8 cellular contexts compared by ENCODE assay signal in genomic region chr9:98101868-98102273, GRCh38. TPM values are rescaled to one million over a fixed set of nuclear protein-coding genes. Genes with fewer than 3 reads are reported as not detected.
A peak's percentile ranks its signal among the peaks of the same experiment; 100 is the strongest.
DNase-seq lines count a peak whose midpoint lies in the region; ATAC-seq and TF ChIP-seq lines count a peak whose summit lies in the region.

No MANE protein-coding gene starts in this region.

- peaks cover 88% of the 10 kb centered on the region for H3K4me1 Mint-ChIP-seq in activated CD4-positive, alpha-beta memory T cell treated with anti-CD3 and anti-CD28 coated beads for 36 hours (ENCODE audit: low read depth)

- intact Hi-C loops in activated CD4-positive, alpha-beta memory T cell treated with anti-CD3 and anti-CD28 coated beads for 36 hours (cut with micrococcal nuclease), result loop anchor here (1.0 to 5.0 kb wide), 8 partner anchors 16 to 180 kb away; partner anchors contain the start of genes ANP32B, CORO2A, NANS and TBC1D2

- peak overlapping the region; percentile 66 for H3K4me3 Mint-ChIP-seq in activated CD4-positive, alpha-beta memory T cell treated with anti-CD3 and anti-CD28 coated beads for 36 hours

- H3K36me3 ChIP-seq in HEK293 (ENCODE audit: control insufficient read depth in 2 of 2, insufficient read depth in 1 of 2, low read length in 2 of 2) (peaks cover 0 to 38% of the 10 kb centered on the region in 2 experiments; a peak in 2 of 3 replicates), upper lobe of left lung (peaks cover 0 to 23% (median 4%) of the 10 kb centered on the region in 4 donors)

- TF ChIP-seq POLR2A in GM18505 (IDR thresholded peaks at IDR 0.05; ENCODE audit: borderline replicate concordance, extremely low read depth, insufficient read depth, insufficient read length) (peak; percentile 46), upper lobe of left lung (IDR thresholded peaks at IDR 0.05) (peak in 1 of 4 donors; percentile 53)

- H3K27me3 ChIP-seq in upper lobe of left lung, result no peaks in the 10 kb centered on the region

- DNase-seq in NCI-H128 (lab: John Stamatoyannopoulos, UW; ENCODE audit: unreplicated experiment) (peak; percentile 33), left kidney (ENCODE audit: low read depth, low spot score) (peak; percentile 53), upper lobe of left lung (peak in 1 of 2 donors; percentile 75), cerebellar cortex (ENCODE audit: low spot score) (no peak)
- peak; percentile 89 for DNase-seq in activated CD4-positive, alpha-beta memory T cell treated with anti-CD3 and anti-CD28 coated beads for 36 hours

- H3K27me3 Mint-ChIP-seq in activated CD4-positive, alpha-beta memory T cell treated with anti-CD3 and anti-CD28 coated beads for 36 hours, result no peaks in the 10 kb centered on the region

- H3K4me1 ChIP-seq in HEK293 (ENCODE audit: control insufficient read depth, insufficient read depth, low read length) (no peaks in the 10 kb centered on the region), upper lobe of left lung (peaks cover 4 to 23% (median 15%) of the 10 kb centered on the region in 4 donors)

- peak; percentile 87 for ATAC-seq in GM18505 (IDR thresholded peaks at IDR 0.05; ENCODE audit: unreplicated experiment)
- peak; percentile 64 to 74 for ATAC-seq in upper lobe of left lung (ENCODE audit: low FRiP score in 2 of 2)
- ATAC-seq in SK-N-SH treated with all-trans-retinoic acid at 6 μM for 48 hours, result no peak

- no peak overlapping the region for H3K27ac ChIP-seq in HEK293 (ENCODE audit: extremely low read depth, low read depth, low read length)
- peak overlapping the region in 2 of 4 donors; percentile 53 to 67 for H3K27ac ChIP-seq in upper lobe of left lung

- peak overlapping the region; percentile 95 for H3K27ac Mint-ChIP-seq in activated CD4-positive, alpha-beta memory T cell treated with anti-CD3 and anti-CD28 coated beads for 36 hours

- H3K9me3 ChIP-seq in HEK293 (ENCODE audit: control insufficient read depth, insufficient read depth, low read depth, low read length) (no peaks in the 10 kb centered on the region), upper lobe of left lung (no peaks in the 10 kb centered on the region)

- CTCF ChIA-PET in HEK293 (lab: Yijun Ruan, JAX), result interaction anchor here (1.1 kb wide), 2 partner anchors 17 to 179 kb away, joined by 3 read pairs; partner anchors contain the start of genes TRIM14 and TRMO
- CTCF ChIA-PET in activated CD4-positive, alpha-beta memory T cell treated with anti-CD3 and anti-CD28 coated beads for 36 hours (lab: Charles Lee), result interaction anchor here (0.7 to 2.0 kb wide), 11 partner anchors 10 to 398 kb away, joined by 3 to 10 read pairs (median 4); partner anchors contain the start of genes ANP32B and TBC1D2

- no peak for TF ChIP-seq CTCF in HEK293 (tag by site-specific recombination; IDR thresholded peaks at IDR 0.05)
- TF ChIP-seq CTCF in upper lobe of left lung (IDR thresholded peaks at IDR 0.05), result no peak

- no peaks in the 10 kb centered on the region for H3K9me3 Mint-ChIP-seq in activated CD4-positive, alpha-beta memory T cell treated with anti-CD3 and anti-CD28 coated beads for 36 hours

- no peak for TF ChIP-seq EP300 in upper lobe of left lung (IDR thresholded peaks at IDR 0.05)

- H3K36me3 Mint-ChIP-seq in activated CD4-positive, alpha-beta memory T cell treated with anti-CD3 and anti-CD28 coated beads for 36 hours, result peaks cover 45% of the 10 kb centered on the region

- H3K4me3 ChIP-seq in HEK293 (ENCODE audit: low read depth, low read length) (no peak overlapping the region), upper lobe of left lung (no peak overlapping the region)

- 29 to 31% methylated on average over 6 of the region's 6 CpGs for WGBS in upper lobe of left lung, 2 donors

- POLR2A ChIA-PET in HEK293 (lab: Yijun Ruan, JAX), result interaction anchor here (0.6 kb wide), 1 partner anchor 155 kb away, joined by 3 read pairs; no protein-coding TSS in a partner anchor
- POLR2A ChIA-PET in activated CD4-positive, alpha-beta memory T cell treated with anti-CD3 and anti-CD28 coated beads for 36 hours (lab: Charles Lee), result interaction anchor here (0.5 to 1.3 kb wide), 6 partner anchors 13 to 154 kb away, joined by 3 to 9 read pairs (median 4); partner anchors contain the start of genes ANP32B, CORO2A, TBC1D2 and TRIM14

TF ChIP-seq in HEK293, 187 proteins besides CTCF, POLR2A, EP300 and RAD21:
- TF ChIP-seq WT1 (tag by site-specific recombination; IDR thresholded peaks at IDR 0.05) (peak; percentile 40; the same call in 1 of the 2 replicates), ZNF561 (tag by site-specific recombination; IDR thresholded peaks at IDR 0.05; ENCODE audit: borderline replicate concordance) (no peak)

TF ChIP-seq in SK-N-SH treated with all-trans-retinoic acid at 6 μM for 48 hours, 23 proteins besides CTCF, POLR2A, EP300 and RAD21 (continues in another document):
- no peak for TF ChIP-seq ESRRG (CRISPR knock-in tag; IDR thresholded peaks at IDR 0.05)
- TF ChIP-seq PPARA (CRISPR knock-in tag; IDR thresholded peaks at IDR 0.05; ENCODE audit: borderline replicate concordance), result no peak
- TF ChIP-seq ZC3H10 (CRISPR knock-in tag; IDR thresholded peaks at IDR 0.05), result no peak
- TF ChIP-seq GLIS3 (CRISPR knock-in tag; IDR thresholded peaks at IDR 0.05), result no peak
- TF ChIP-seq ZNF70 (CRISPR knock-in tag; IDR thresholded peaks at IDR 0.05), result no peak
- TF ChIP-seq CSRNP3 (CRISPR knock-in tag; IDR thresholded peaks at IDR 0.05), result no peak
- no peak for TF ChIP-seq TSHZ2 (CRISPR knock-in tag; IDR thresholded peaks at IDR 0.05)
- TF ChIP-seq ZNF565 (CRISPR knock-in tag; conservative IDR thresholded peaks at IDR 0.05; ENCODE audit: low read depth), result no peak
- no peak for TF ChIP-seq BACH2 (CRISPR knock-in tag; IDR thresholded peaks at IDR 0.05; ENCODE audit: borderline replicate concordance)
- TF ChIP-seq ISL1 (CRISPR knock-in tag; IDR thresholded peaks at IDR 0.05), result no peak
- TF ChIP-seq ARNTL (CRISPR knock-in tag; IDR thresholded peaks at IDR 0.05; ENCODE audit: borderline replicate concordance, low read depth), result no peak
- TF ChIP-seq ZFP3 (CRISPR knock-in tag; IDR thresholded peaks at IDR 0.05), result no peak
- TF ChIP-seq PATZ1 (CRISPR knock-in tag; IDR thresholded peaks at IDR 0.05; ENCODE audit: borderline replicate concordance), result no peak

RNA-seq across cellular contexts. Expression of gene TRIM14, which starts 17.2 kb away (rescaled TPM):
- 10 to 100 TPM; 49.1 to 52.7 TPM for total RNA-seq in activated CD4-positive, alpha-beta memory T cell treated with anti-CD3 and anti-CD28 coated beads for 36 hours
- total RNA-seq in upper lobe of left lung, result 10 to 100 TPM; 28.6 to 52.1 (median 46.2) TPM

RNA-seq across cellular contexts. Expression of gene NANS, which starts 45.3 kb away (rescaled TPM):
- total RNA-seq in activated CD4-positive, alpha-beta memory T cell treated with anti-CD3 and anti-CD28 coated beads for 36 hours, result 10 to 100 TPM; 48.4 to 51.9 TPM
- total RNA-seq in upper lobe of left lung, result 10 to 100 TPM; 41.4 to 75.5 (median 60.7) TPM
